In the genomic region with DNA sequence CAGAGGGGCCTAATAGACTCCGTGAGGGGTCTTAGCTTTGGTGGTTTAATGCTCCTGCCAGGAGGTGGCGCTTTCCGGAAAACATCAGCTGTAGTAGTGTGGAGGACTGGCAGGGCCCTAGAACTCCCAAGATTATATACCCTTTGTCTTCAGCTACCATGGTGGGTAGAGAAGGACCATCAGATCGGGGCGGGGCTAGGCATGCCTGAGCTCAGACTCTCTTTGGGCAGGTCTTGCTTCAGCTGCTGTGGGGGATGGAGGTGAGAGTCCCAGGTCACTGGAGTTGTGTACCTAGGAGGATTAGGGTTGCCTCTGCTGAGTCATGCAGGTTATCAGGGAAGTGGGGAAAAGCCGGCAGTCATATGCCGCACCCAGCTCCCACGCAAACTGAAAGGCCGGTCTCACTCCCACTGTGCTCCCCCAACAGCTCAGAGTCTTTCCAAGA, we compare ENCODE assay signal across 1 cellular context.
TF ChIP-seq lines count a peak whose summit lies in the region.

No MANE protein-coding gene starts in this region.

TF ChIP-seq in SK-N-SH, 30 proteins besides CTCF, POLR2A, EP300 and RAD21 (continued from another document):
- TF ChIP-seq, protein P1, sequence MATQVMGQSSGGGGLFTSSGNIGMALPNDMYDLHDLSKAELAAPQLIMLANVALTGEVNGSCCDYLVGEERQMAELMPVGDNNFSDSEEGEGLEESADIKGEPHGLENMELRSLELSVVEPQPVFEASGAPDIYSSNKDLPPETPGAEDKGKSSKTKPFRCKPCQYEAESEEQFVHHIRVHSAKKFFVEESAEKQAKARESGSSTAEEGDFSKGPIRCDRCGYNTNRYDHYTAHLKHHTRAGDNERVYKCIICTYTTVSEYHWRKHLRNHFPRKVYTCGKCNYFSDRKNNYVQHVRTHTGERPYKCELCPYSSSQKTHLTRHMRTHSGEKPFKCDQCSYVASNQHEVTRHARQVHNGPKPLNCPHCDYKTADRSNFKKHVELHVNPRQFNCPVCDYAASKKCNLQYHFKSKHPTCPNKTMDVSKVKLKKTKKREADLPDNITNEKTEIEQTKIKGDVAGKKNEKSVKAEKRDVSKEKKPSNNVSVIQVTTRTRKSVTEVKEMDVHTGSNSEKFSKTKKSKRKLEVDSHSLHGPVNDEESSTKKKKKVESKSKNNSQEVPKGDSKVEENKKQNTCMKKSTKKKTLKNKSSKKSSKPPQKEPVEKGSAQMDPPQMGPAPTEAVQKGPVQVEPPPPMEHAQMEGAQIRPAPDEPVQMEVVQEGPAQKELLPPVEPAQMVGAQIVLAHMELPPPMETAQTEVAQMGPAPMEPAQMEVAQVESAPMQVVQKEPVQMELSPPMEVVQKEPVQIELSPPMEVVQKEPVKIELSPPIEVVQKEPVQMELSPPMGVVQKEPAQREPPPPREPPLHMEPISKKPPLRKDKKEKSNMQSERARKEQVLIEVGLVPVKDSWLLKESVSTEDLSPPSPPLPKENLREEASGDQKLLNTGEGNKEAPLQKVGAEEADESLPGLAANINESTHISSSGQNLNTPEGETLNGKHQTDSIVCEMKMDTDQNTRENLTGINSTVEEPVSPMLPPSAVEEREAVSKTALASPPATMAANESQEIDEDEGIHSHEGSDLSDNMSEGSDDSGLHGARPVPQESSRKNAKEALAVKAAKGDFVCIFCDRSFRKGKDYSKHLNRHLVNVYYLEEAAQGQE (IDR thresholded peaks at IDR 0.05; ENCODE audit: low read depth, low read length): no peak
- TF ChIP-seq CHD2 (IDR thresholded peaks at IDR 0.05; ENCODE audit: low read length, partially characterized antibody): no peak
